In genomic region chr9:120873512-120873911, GRCh38 we compare ENCODE assay signal across 9 cellular contexts. TPM values are rescaled to one million over a fixed set of nuclear protein-coding genes. Genes with fewer than 3 reads are reported as not detected.
DNase-seq lines count a peak whose midpoint lies in the region; ATAC-seq, FAIRE-seq and TF ChIP-seq lines count a peak whose summit lies in the region.
"Had no signal": no experiment of that assay in that cellular context is flagged by ENCODE, and none has a peak within 500 bp of the region (broad histone marks: within the 10 kb centered on the region; RNA-seq: fewer than 3 reads in every experiment).

No MANE protein-coding gene starts in this region.

- in situ Hi-C loops in K562 (cut with MboI) = loop anchor here (5.0 kb wide), 1 partner anchor 66 kb away; no protein-coding TSS in a partner anchor

- H3K56ac ChIP-seq in H9 (ENCODE audit: insufficient read length, low read depth, low read length) = no peak overlapping the region

- intact Hi-C loops in K562 (cut with micrococcal nuclease) (loop anchor here (1.0 to 10.0 kb wide), 2 partner anchors 66 to 201 kb away; partner anchors contain the start of gene CNTRL), natural killer cell (cut with micrococcal nuclease) (no loop called here)

- H3K27ac Mint-ChIP-seq in H9 = peak overlapping the region; percentile 65 to 96 (median 94); a peak in 6 of 7 replicates
- peak overlapping the region; percentile 69 to 90 for H3K27ac Mint-ChIP-seq in natural killer cell

- TF ChIP-seq POLR2A in K562 (conservative IDR thresholded peaks at IDR 0.05) = no peak

- no peaks in the 10 kb centered on the region for H4K20me1 ChIP-seq in H9 (ENCODE audit: control insufficient read depth, insufficient read depth, insufficient read length)
- no peaks in the 10 kb centered on the region for H4K20me1 ChIP-seq in K562 (replicated peaks; ENCODE audit: control insufficient read depth, insufficient read depth, low read length)

- peaks cover 3 to 41% (median 26%) of the 10 kb centered on the region in 3 experiments; a peak in 6 of 7 replicates for H3K36me3 Mint-ChIP-seq in H9 (ENCODE audit: insufficient read depth in 1 of 3, low read depth in 3 of 3)
- H3K36me3 Mint-ChIP-seq in natural killer cell = no peaks in the 10 kb centered on the region

- H3K4me3 ChIP-seq in K562 = no peak overlapping the region
- H3K4me3 ChIP-seq: SJSA1 had no signal

- H2AK5ac ChIP-seq in H9 (ENCODE audit: insufficient read length, low read length) = no peak overlapping the region

- H2BK20ac ChIP-seq in H9 (ENCODE audit: low read depth, low read length, poor library complexity, severe bottlenecking) = no peak overlapping the region

- H4K91ac ChIP-seq in H9 (ENCODE audit: insufficient read length, low read depth, low read length) = no peak overlapping the region

- BruUV-seq in K562 (replicated peaks; lab: Mats Ljungman, UMichigan) = no TSS peak

- DNase-seq in H9 (peak; percentile 99), NCI-H2196 treated with DMSO at 0.1 percent for 48 hours (lab: John Stamatoyannopoulos, UW; ENCODE audit: unreplicated experiment) (peak; percentile 81), K562 (ENCODE audit: extremely low read depth in 1 of 4, low spot score in 3 of 4) (peak in 1 of 4 experiments; percentile 62), natural killer cell (no peak), cortex of kidney (lab: John Stamatoyannopoulos, UW) (no peak), NCI-H128 (lab: John Stamatoyannopoulos, UW; ENCODE audit: unreplicated experiment) (no peak)
- DNase-seq: stimulated activated CD4-positive, alpha-beta T cell treated with anti-CD3 and anti-CD28 coated beads, Interleukin-4, amount 100 ng/mL, for 1 hour had no signal

- H3K9me3 Mint-ChIP-seq in H9 (no peaks in the 10 kb centered on the region; a peak in 1 of 5 replicates), natural killer cell (no peaks in the 10 kb centered on the region)

- no peak overlapping the region for H2BK5ac ChIP-seq in H9 (ENCODE audit: insufficient read length, low read length)

- TF ChIP-seq CTCF in H9 (conservative IDR thresholded peaks at IDR 0.05) (no peak), K562 (IDR thresholded peaks at IDR 0.05 in 2 of 3, conservative IDR thresholded peaks at IDR 0.05 in 1 of 3; ENCODE audit: insufficient read depth in 2 of 3, low read depth in 1 of 3, low read length in 3 of 3) (no peak), natural killer cell (IDR thresholded peaks at IDR 0.05) (no peak)

- POLR2A ChIA-PET in K562 (lab: Yijun Ruan, JAX) = interaction anchor here (0.6 to 15.5 kb wide), 15 partner anchors 8 to 67 kb away, joined by 3 to 464 read pairs (median 7); partner anchors contain the start of gene PSMD5

- peaks cover 5% of the 10 kb centered on the region for H3K23me2 ChIP-seq in H9 (ENCODE audit: insufficient read length, low read depth, low read length, poor library complexity, severe bottlenecking)

- peak overlapping the region; percentile 45 for H3K4me2 ChIP-seq in H9 (ENCODE audit: insufficient read depth, insufficient read length, low read length)
- 0 out of 2 replicates have a peak overlapping the region, but pooled peaks have one; percentile 0 for H3K4me2 ChIP-seq in K562 (ENCODE audit: insufficient read depth, low read length)

- no peak for FAIRE-seq in K562 (lab: Jason Lieb, UNC)

- H3K9me3 ChIP-seq in H9 (ENCODE audit: control insufficient read depth, low read depth, low read length) (no peaks in the 10 kb centered on the region), K562 (replicated peaks; ENCODE audit: control insufficient read depth, insufficient read depth, low read depth, low read length) (no peaks in the 10 kb centered on the region)
- H3K9me3 ChIP-seq: SJSA1 had no signal

- no peak for TF ChIP-seq EP300 in K562 (IDR thresholded peaks at IDR 0.05; ENCODE audit: low read length)

- H3K9ac ChIP-seq in H9 (ENCODE audit: extremely low read depth, insufficient read length, low read length) (no peak overlapping the region), K562 (ENCODE audit: insufficient read depth in 1 of 2, low read depth in 2 of 2, low read length in 2 of 2) (peak overlapping the region in 1 of 2 experiments; percentile 98; a peak in 2 of 4 replicates)

- H3K4me1 ChIP-seq in H9 (ENCODE audit: insufficient read depth, low read length) (peaks cover 10% of the 10 kb centered on the region), K562 (replicated peaks in 1 of 2; ENCODE audit: control insufficient read depth in 2 of 2, insufficient read depth in 2 of 2, low read length in 2 of 2) (peaks cover 40 to 55% of the 10 kb centered on the region in 2 experiments)

- peaks cover 75% of the 10 kb centered on the region for H3K36me3 ChIP-seq in K562 (ENCODE audit: control insufficient read depth, insufficient read depth, low read length)

- no peak overlapping the region for H3K18ac ChIP-seq in H9 (ENCODE audit: insufficient read length, low read depth, low read length)

- no peak overlapping the region for H4K5ac ChIP-seq in H9 (ENCODE audit: insufficient read length, low read depth, low read length)

- H3K4ac ChIP-seq in H9 (ENCODE audit: low read depth, low read length) = no peak overlapping the region

- H3K79me2 ChIP-seq in H9 (ENCODE audit: insufficient read depth, low read length) (no peaks in the 10 kb centered on the region), K562 (ENCODE audit: control insufficient read depth, insufficient read depth, low read length) (peaks cover 53% of the 10 kb centered on the region)

- no peak overlapping the region for H3T11ph ChIP-seq in H9 (ENCODE audit: low read length)

- H3K79me1 ChIP-seq in H9 (ENCODE audit: insufficient read depth, low read depth, low read length, poor library complexity, severe bottlenecking) = no peaks in the 10 kb centered on the region

- no peak overlapping the region for H2BK120ac ChIP-seq in H9 (ENCODE audit: low read depth, low read length, poor library complexity, severe bottlenecking)

- no peak overlapping the region for H2AFZ ChIP-seq in H9 (ENCODE audit: low read length)
- no peak overlapping the region for H2AFZ ChIP-seq in K562 (ENCODE audit: low read depth, low read length)

- H3K14ac ChIP-seq in H9 (ENCODE audit: insufficient read depth, low read length) = no peak overlapping the region

- ATAC-seq in K562 = no peak
- ATAC-seq in natural killer cell = no peak
- no peak for ATAC-seq in GM18909 (IDR thresholded peaks at IDR 0.05; ENCODE audit: poor library complexity, unreplicated experiment)

- no peak overlapping the region for H2BK12ac ChIP-seq in H9 (ENCODE audit: insufficient read length, low read depth, low read length)

- H3K27me3 ChIP-seq in H9 (ENCODE audit: insufficient read depth, low read length) = peaks cover 2% of the 10 kb centered on the region; the same call in 1 of the 2 replicates
- no peaks in the 10 kb centered on the region; a peak in 1 of 5 replicates for H3K27me3 ChIP-seq in K562 (ENCODE audit: control insufficient read depth in 2 of 2, insufficient read depth in 2 of 2, low read length in 2 of 2)
- H3K27me3 ChIP-seq: SJSA1 had no signal

- H3K4me3 Mint-ChIP-seq in H9 = peak overlapping the region in 1 of 2 experiments; percentile 44; a peak in 4 of 5 replicates
- H3K4me3 Mint-ChIP-seq in natural killer cell = peak overlapping the region; percentile 2

- TF ChIP-seq RAD21 in K562 (CRISPR knock-in tag; conservative IDR thresholded peaks at IDR 0.05 in 1 of 2, IDR thresholded peaks at IDR 0.05 in 1 of 2) = no peak

- H3K27me3 Mint-ChIP-seq in H9 (ENCODE audit: low read depth) (peaks cover 5% of the 10 kb centered on the region; the same call in 1 of the 2 replicates), natural killer cell (ENCODE audit: low read depth in 2 of 2) (no peaks in the 10 kb centered on the region)

- CTCF ChIA-PET in K562 (lab: Yijun Ruan, JAX; ENCODE audit: low intra/inter-chr PET ratio) = no interaction called here

- no peak overlapping the region for H3K23ac ChIP-seq in H9 (ENCODE audit: insufficient read length, low read depth, low read length)

- no peaks in the 10 kb centered on the region for H3K9me1 ChIP-seq in K562 (ENCODE audit: control insufficient read depth, insufficient read depth, low read length)

- H3K4me1 Mint-ChIP-seq in H9 = peaks cover 56 to 57% of the 10 kb centered on the region in 2 experiments
- peaks cover 17 to 39% of the 10 kb centered on the region in 2 donors for H3K4me1 Mint-ChIP-seq in natural killer cell

- H4K8ac ChIP-seq in H9 (replicated peaks; ENCODE audit: insufficient read length, low read depth, low read length) = no peak overlapping the region

- H3K27ac ChIP-seq in H9 (ENCODE audit: insufficient read length, low read depth, low read length) (peak overlapping the region; percentile 77), K562 (ENCODE audit: extremely low read depth, low read depth, low read length) (peak overlapping the region; percentile 7; the same call in 1 of the 3 replicates)
- H3K27ac ChIP-seq: SJSA1 had no signal

- no CpG with 5 or more reads among the region's 4 CpGs for WGBS in H9 (ENCODE audit: extremely low coverage, insufficient read length, low lambda C conversion rate)
- WGBS in K562 (ENCODE audit: insufficient coverage, low coverage, missing lambda C conversion rate) = 84% methylated on average over 4 of the region's 4 CpGs

- H2BK15ac ChIP-seq in H9 (ENCODE audit: low read depth, low read length) = no peak overlapping the region

RNA-seq across cellular contexts. Expression of gene PHF19, which starts 3.5 kb away (rescaled TPM):
- total RNA-seq in H9 (2021) (66.7 and 66.8 TPM in 2 replicates), K562 (2014; rRNA removed) (255 and 312 TPM in 2 replicates), K562 (2014; rRNA removed; fragmentation: Illumina TruSeq; extraction: Trizol) (191 and 211 TPM in 2 replicates), K562 (2015; rRNA removed; fragmentation: Illumina TruSeq; extraction: Trizol) (240 and 241 TPM in 2 replicates), K562 (2021) (372 and 373 TPM in 2 replicates), natural killer cell (10 to 100 TPM; 34.1 to 54.0 (median 47.8) TPM)
- 622 and 1,187 TPM in 2 replicates for total RNA-seq in K562 (2011; cell fraction: chromatin; rRNA removed; ENCODE audit: low replicate concordance)
- total RNA-seq in K562 (2011; cell fraction: nucleolus; rRNA removed) = 570 and 625 TPM in 2 replicates
- total RNA-seq in K562 (2011; cell fraction: nucleoplasm; rRNA removed) = 592 and 663 TPM in 2 replicates
- polyA plus RNA-seq in K562 (2011; rRNA removed) (403 and 414 TPM in 2 replicates), K562 (2014; fragmentation: Illumina TruSeq; extraction: Trizol) (292 and 365 TPM in 2 replicates), K562 (2014; fragmentation: Nextera tagmentation; extraction: Ambion mirVana) (100 to 1,000 TPM in 1 of 2 experiments, 10 to 100 TPM in 1; 95.8 to 140 TPM), K562 (2014; rRNA removed) (312 TPM in 2 replicates)
- polyA plus RNA-seq in K562 (2011; cell fraction: cytosol; rRNA removed) = 475 and 721 TPM in 2 replicates
- polyA plus RNA-seq in K562 (2011; cell fraction: nucleus; rRNA removed) = 1,109 and 1,436 TPM in 2 replicates
- 275 and 342 TPM in 2 replicates for polyA plus RNA-seq in K562 (2012)
- polyA minus RNA-seq in K562 (2011; rRNA and poly(A)+ RNA removed) = 333 and 440 TPM in 2 replicates
- 286 and 300 TPM in 2 replicates for polyA minus RNA-seq in K562 (2011; cell fraction: cytosol; rRNA and poly(A)+ RNA removed)
- 297 and 330 TPM in 2 replicates for polyA minus RNA-seq in K562 (2011; cell fraction: nucleus; rRNA and poly(A)+ RNA removed)

RNA-seq across cellular contexts. Expression of gene PSMD5, which starts 30.8 kb away (rescaled TPM):
- total RNA-seq in H9 (2021) = 64.9 and 68.9 TPM in 2 replicates
- 59.3 and 197 TPM in 2 replicates for total RNA-seq in K562 (2011; cell fraction: chromatin; rRNA removed; ENCODE audit: low replicate concordance)
- total RNA-seq in K562 (2011; cell fraction: nucleolus; rRNA removed) = 30.2 and 45.4 TPM in 2 replicates
- 90.6 and 121 TPM in 2 replicates for total RNA-seq in K562 (2011; cell fraction: nucleoplasm; rRNA removed)
- 51.0 and 55.3 TPM in 2 replicates for total RNA-seq in K562 (2014; rRNA removed)
- 76.3 and 83.0 TPM in 2 replicates for total RNA-seq in K562 (2014; rRNA removed; fragmentation: Illumina TruSeq; extraction: Trizol)
- 65.1 and 72.5 TPM in 2 replicates for total RNA-seq in K562 (2015; rRNA removed; fragmentation: Illumina TruSeq; extraction: Trizol)
- 136 and 148 TPM in 2 replicates for total RNA-seq in K562 (2021)
- 107 and 148 TPM in 2 replicates for polyA plus RNA-seq in K562 (2011; rRNA removed)
- 39.0 and 70.9 TPM in 2 replicates for polyA plus RNA-seq in K562 (2011; cell fraction: cytosol; rRNA removed)
- polyA plus RNA-seq in K562 (2011; cell fraction: nucleus; rRNA removed) = 34.5 and 37.0 TPM in 2 replicates
- polyA plus RNA-seq in K562 (2012) = 54.7 and 61.5 TPM in 2 replicates
- polyA plus RNA-seq in K562 (2014; fragmentation: Illumina TruSeq; extraction: Trizol) = 90.1 and 114 TPM in 2 replicates
- polyA plus RNA-seq in K562 (2014; fragmentation: Nextera tagmentation; extraction: Ambion mirVana) = 10 to 100 TPM; 46.4 to 60.9 TPM
- 89.4 and 95.6 TPM in 2 replicates for polyA plus RNA-seq in K562 (2014; rRNA removed)
- 115 and 116 TPM in 2 replicates for polyA minus RNA-seq in K562 (2011; rRNA and poly(A)+ RNA removed)
- 48.7 and 58.2 TPM in 2 replicates for polyA minus RNA-seq in K562 (2011; cell fraction: cytosol; rRNA and poly(A)+ RNA removed)
- 28.4 and 53.9 TPM in 2 replicates for polyA minus RNA-seq in K562 (2011; cell fraction: nucleus; rRNA and poly(A)+ RNA removed)
- total RNA-seq in natural killer cell = 10 to 100 TPM; 24.6 to 41.2 (median 37.1) TPM

RNA-seq across cellular contexts. Expression of gene TRAF1, which starts 53.1 kb away (rescaled TPM):
- total RNA-seq in H9 (2021) = 1.4 and 1.5 TPM in 2 replicates
- 2.6 and 5.9 TPM in 2 replicates for total RNA-seq in K562 (2011; cell fraction: chromatin; rRNA removed; ENCODE audit: low replicate concordance)
- 3.0 and 4.3 TPM in 2 replicates for total RNA-seq in K562 (2011; cell fraction: nucleolus; rRNA removed)
- total RNA-seq in K562 (2011; cell fraction: nucleoplasm; rRNA removed) = 2.1 and 2.3 TPM in 2 replicates
- total RNA-seq in K562 (2014; rRNA removed) = not detected in 2 replicates
- total RNA-seq in K562 (2014; rRNA removed; fragmentation: Illumina TruSeq; extraction: Trizol) = 0.04 TPM in 1 of 2 replicates, not detected in the other
- 0.04 TPM in 1 of 2 replicates, not detected in the other for total RNA-seq in K562 (2015; rRNA removed; fragmentation: Illumina TruSeq; extraction: Trizol)
- total RNA-seq in K562 (2021) = 0.38 and 0.47 TPM in 2 replicates
- polyA plus RNA-seq in K562 (2011; rRNA removed) = 0.37 and 1.1 TPM in 2 replicates
- 0.29 and 1.3 TPM in 2 replicates for polyA plus RNA-seq in K562 (2011; cell fraction: cytosol; rRNA removed)
- 0.18 and 1.4 TPM in 2 replicates for polyA plus RNA-seq in K562 (2011; cell fraction: nucleus; rRNA removed)
- polyA plus RNA-seq in K562 (2012) = 0.13 and 0.18 TPM in 2 replicates
- 0.06 and 0.12 TPM in 2 replicates for polyA plus RNA-seq in K562 (2014; fragmentation: Illumina TruSeq; extraction: Trizol)
- under 1 TPM in 1 of 2 experiments, not detected in 1; 0.01 TPM for polyA plus RNA-seq in K562 (2014; fragmentation: Nextera tagmentation; extraction: Ambion mirVana)
- polyA plus RNA-seq in K562 (2014; rRNA removed) = 0.01 and 0.03 TPM in 2 replicates
- polyA minus RNA-seq in K562 (2011; rRNA and poly(A)+ RNA removed) = 1.3 and 3.1 TPM in 2 replicates
- polyA minus RNA-seq in K562 (2011; cell fraction: cytosol; rRNA and poly(A)+ RNA removed) = 0.76 TPM in 1 of 2 replicates, not detected in the other
- polyA minus RNA-seq in K562 (2011; cell fraction: nucleus; rRNA and poly(A)+ RNA removed) = 0.89 and 2.3 TPM in 2 replicates
- total RNA-seq in natural killer cell = 10 to 100 TPM; 23.4 to 33.9 (median 30.5) TPM

Comparison
In these comparisons a context has a peak if more than half of its experiments do, and no peak if none do; other contexts are left out.
1. DNase-seq: peak in H9 (single experiment) and NCI-H2196 treated with DMSO at 0.1 percent for 48 hours (single experiment); none in natural killer cell (single experiment), cortex of kidney (single experiment) and NCI-H128 (single experiment).